14 cellular contexts compared by ENCODE assay signal in the genomic region with DNA sequence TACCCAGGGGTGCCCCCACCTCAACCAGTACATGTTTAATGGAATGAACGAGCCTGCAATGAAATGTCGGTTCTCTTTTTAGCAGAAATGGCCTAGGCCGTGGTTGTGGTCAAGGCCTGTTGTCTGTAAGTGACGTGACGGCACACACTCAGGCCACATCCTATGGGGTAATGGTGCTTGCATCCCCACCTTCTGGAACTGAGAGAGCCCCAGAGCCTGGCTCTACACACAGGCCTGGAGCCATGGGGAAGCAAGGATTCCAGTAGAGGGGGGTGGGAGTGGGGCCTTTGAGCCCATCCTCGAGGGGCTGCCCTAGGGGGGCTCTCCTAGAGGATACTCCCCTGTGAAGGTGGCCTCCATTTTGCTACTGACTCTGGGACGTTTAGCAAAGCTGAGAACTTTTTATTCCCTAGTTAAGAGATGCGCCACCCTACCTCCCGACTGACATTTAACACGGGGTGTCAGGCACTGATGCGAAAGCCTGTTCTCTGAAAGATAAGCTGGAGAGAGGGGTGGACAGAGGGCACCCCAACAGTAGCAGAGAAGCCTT. TPM values are rescaled to one million over a fixed set of nuclear protein-coding genes. Genes with fewer than 3 reads are reported as not detected.
A peak's percentile ranks its signal among the peaks of the same experiment; 100 is the strongest.
DNase-seq lines count a peak whose midpoint lies in the region; ATAC-seq and TF ChIP-seq lines count a peak whose summit lies in the region.
"Had no signal": no experiment of that assay in that cellular context is flagged by ENCODE, and none has a peak within 500 bp of the region (broad histone marks: within the 10 kb centered on the region; RNA-seq: fewer than 3 reads in every experiment).

No MANE protein-coding gene starts in this region.

- intact Hi-C loops in activated CD4-positive, alpha-beta memory T cell treated with anti-CD3 and anti-CD28 coated beads for 36 hours (cut with micrococcal nuclease), result no loop called here

- no peaks in the 10 kb centered on the region for H3K36me3 Mint-ChIP-seq in activated CD4-positive, alpha-beta memory T cell treated with anti-CD3 and anti-CD28 coated beads, Interleukin-2, amount 10 ng/mL, durations not matched to agents 7 days and 5 days (ENCODE audit: low read depth)
- H3K36me3 Mint-ChIP-seq in activated CD4-positive, alpha-beta memory T cell treated with anti-CD3 and anti-CD28 coated beads for 36 hours, result no peaks in the 10 kb centered on the region
- H3K36me3 Mint-ChIP-seq in chondrocyte (ENCODE audit: low read depth), result peaks cover 2% of the 10 kb centered on the region
- H3K36me3 Mint-ChIP-seq in stimulated activated memory B cell treated with anti-CD40 and anti-IgM and Interleukin-4, amounts not matched to agents 10 μg/mL and 1 μg/mL and 100 μg/mL, for 72 hours, result peaks cover 11% of the 10 kb centered on the region

- H3K9me3 Mint-ChIP-seq in activated CD4-positive, alpha-beta memory T cell treated with anti-CD3 and anti-CD28 coated beads, Interleukin-2, amount 10 ng/mL, durations not matched to agents 7 days and 5 days, result peaks cover 2% of the 10 kb centered on the region
- peaks cover 2% of the 10 kb centered on the region for H3K9me3 Mint-ChIP-seq in activated CD4-positive, alpha-beta memory T cell treated with anti-CD3 and anti-CD28 coated beads for 36 hours
- H3K9me3 Mint-ChIP-seq in chondrocyte (ENCODE audit: low read depth), result no peaks in the 10 kb centered on the region
- H3K9me3 Mint-ChIP-seq in stimulated activated memory B cell treated with anti-CD40 and anti-IgM and Interleukin-4, amounts not matched to agents 10 μg/mL and 1 μg/mL and 100 μg/mL, for 72 hours, result peaks cover 5% of the 10 kb centered on the region

- H3K4me3 Mint-ChIP-seq in activated CD4-positive, alpha-beta memory T cell treated with anti-CD3 and anti-CD28 coated beads, Interleukin-2, amount 10 ng/mL, durations not matched to agents 7 days and 5 days, result no peak overlapping the region
- H3K4me3 Mint-ChIP-seq in activated CD4-positive, alpha-beta memory T cell treated with anti-CD3 and anti-CD28 coated beads for 36 hours, result no peak overlapping the region
- H3K4me3 Mint-ChIP-seq in chondrocyte (ENCODE audit: unreplicated experiment), result no peak overlapping the region
- H3K4me3 Mint-ChIP-seq in stimulated activated memory B cell treated with anti-CD40 and anti-IgM and Interleukin-4, amounts not matched to agents 10 μg/mL and 1 μg/mL and 100 μg/mL, for 72 hours, result no peak overlapping the region

- H3K27ac Mint-ChIP-seq in activated CD4-positive, alpha-beta memory T cell treated with anti-CD3 and anti-CD28 coated beads, Interleukin-2, amount 10 ng/mL, durations not matched to agents 7 days and 5 days, result no peak overlapping the region
- no peak overlapping the region for H3K27ac Mint-ChIP-seq in activated CD4-positive, alpha-beta memory T cell treated with anti-CD3 and anti-CD28 coated beads for 36 hours
- no peak overlapping the region for H3K27ac Mint-ChIP-seq in chondrocyte (ENCODE audit: unreplicated experiment)
- H3K27ac Mint-ChIP-seq in stimulated activated memory B cell treated with anti-CD40 and anti-IgM and Interleukin-4, amounts not matched to agents 10 μg/mL and 1 μg/mL and 100 μg/mL, for 72 hours, result no peak overlapping the region

- no peaks in the 10 kb centered on the region for H3K9me3 ChIP-seq in KOPT-K1 (ENCODE audit: insufficient read depth, low read length, poor library complexity, severe bottlenecking)
- H3K9me3 ChIP-seq: A549, HAP-1, tibial nerve had no signal

- POLR2A ChIA-PET in activated CD4-positive, alpha-beta memory T cell treated with anti-CD3 and anti-CD28 coated beads, Interleukin-2, amount 10 ng/mL, durations not matched to agents 7 days and 5 days (lab: Charles Lee), result interaction anchor here (1.2 kb wide), 1 partner anchor 15 kb away, joined by 3 read pairs; no protein-coding TSS in a partner anchor
- POLR2A ChIA-PET in activated CD4-positive, alpha-beta memory T cell treated with anti-CD3 and anti-CD28 coated beads for 36 hours (lab: Charles Lee), result no interaction called here

- peaks cover 19% of the 10 kb centered on the region for H3K4me1 Mint-ChIP-seq in activated CD4-positive, alpha-beta memory T cell treated with anti-CD3 and anti-CD28 coated beads, Interleukin-2, amount 10 ng/mL, durations not matched to agents 7 days and 5 days
- H3K4me1 Mint-ChIP-seq in activated CD4-positive, alpha-beta memory T cell treated with anti-CD3 and anti-CD28 coated beads for 36 hours (ENCODE audit: low read depth), result peaks cover 5% of the 10 kb centered on the region
- H3K4me1 Mint-ChIP-seq in chondrocyte (ENCODE audit: low read depth), result peaks cover 8% of the 10 kb centered on the region
- H3K4me1 Mint-ChIP-seq in stimulated activated memory B cell treated with anti-CD40 and anti-IgM and Interleukin-4, amounts not matched to agents 10 μg/mL and 1 μg/mL and 100 μg/mL, for 72 hours, result peaks cover 35% of the 10 kb centered on the region

- peak overlapping the region; percentile 94 for H3K27ac ChIP-seq in KOPT-K1 (ENCODE audit: low read depth, low read length, poor library complexity, severe bottlenecking)
- H3K27ac ChIP-seq: tibial nerve had no signal

- CTCF ChIA-PET in activated CD4-positive, alpha-beta memory T cell treated with anti-CD3 and anti-CD28 coated beads, Interleukin-2, amount 10 ng/mL, durations not matched to agents 7 days and 5 days (lab: Charles Lee), result interaction anchor here (1.0 kb wide), 1 partner anchor 18 kb away, joined by 3 read pairs; no protein-coding TSS in a partner anchor
- CTCF ChIA-PET in activated CD4-positive, alpha-beta memory T cell treated with anti-CD3 and anti-CD28 coated beads for 36 hours (lab: Charles Lee), result no interaction called here

- peak; percentile 42 for ATAC-seq in stimulated activated memory B cell treated with anti-CD40 and anti-IgM and Interleukin-4, amounts not matched to agents 10 μg/mL and 1 μg/mL and 100 μg/mL, for 72 hours
- ATAC-seq in GM18519 (IDR thresholded peaks at IDR 0.05; ENCODE audit: low FRiP score, unreplicated experiment), result no peak
- ATAC-seq: A549 had no signal

- H3K36me3 ChIP-seq in KOPT-K1 (ENCODE audit: insufficient read depth, low read length), result peaks cover 7% of the 10 kb centered on the region; the same call in 1 of the 2 replicates
- H3K36me3 ChIP-seq: HAP-1, tibial nerve had no signal

- TF ChIP-seq CTCF in chondrocyte (IDR thresholded peaks at IDR 0.05), result no peak

- H3K27me3 Mint-ChIP-seq in activated CD4-positive, alpha-beta memory T cell treated with anti-CD3 and anti-CD28 coated beads, Interleukin-2, amount 10 ng/mL, durations not matched to agents 7 days and 5 days, result peaks cover 13% of the 10 kb centered on the region
- no peaks in the 10 kb centered on the region for H3K27me3 Mint-ChIP-seq in activated CD4-positive, alpha-beta memory T cell treated with anti-CD3 and anti-CD28 coated beads for 36 hours
- no peaks in the 10 kb centered on the region for H3K27me3 Mint-ChIP-seq in chondrocyte (ENCODE audit: low read depth)
- no peaks in the 10 kb centered on the region for H3K27me3 Mint-ChIP-seq in stimulated activated memory B cell treated with anti-CD40 and anti-IgM and Interleukin-4, amounts not matched to agents 10 μg/mL and 1 μg/mL and 100 μg/mL, for 72 hours

- peak; percentile 29 for DNase-seq in activated CD4-positive, alpha-beta memory T cell treated with anti-CD3 and anti-CD28 coated beads, Interleukin-2, amount 10 ng/mL, durations not matched to agents 7 days and 5 days
- DNase-seq in activated CD4-positive, alpha-beta memory T cell treated with anti-CD3 and anti-CD28 coated beads for 36 hours, result no peak
- peak; percentile 46 for DNase-seq in chondrocyte (ENCODE audit: low spot score)
- no peak for DNase-seq in activated CD8-positive, alpha-beta memory T cell treated with anti-CD3 and anti-CD28 coated beads for 24 hours
- DNase-seq in stimulated activated CD4-positive, alpha-beta T cell treated with anti-CD3 and anti-CD28 coated beads, Interleukin-4, amount 100 ng/mL, for 24 hours, result no peak
- DNase-seq: NCI-H1048, NCI-H446, T1000 had no signal

RNA-seq across cellular contexts. Expression of a gene that starts 6.6 kb away (rescaled TPM):
- 10 to 100 TPM; 29.3 to 31.5 TPM for total RNA-seq in activated CD4-positive, alpha-beta memory T cell treated with anti-CD3 and anti-CD28 coated beads, Interleukin-2, amount 10 ng/mL, durations not matched to agents 7 days and 5 days
- total RNA-seq in activated CD4-positive, alpha-beta memory T cell treated with anti-CD3 and anti-CD28 coated beads for 36 hours, result 10 to 100 TPM; 17.5 to 18.8 TPM
- 18.8 to 24.2 TPM (median 20.2 TPM) in 3 replicates for total RNA-seq in chondrocyte

Comparison
In these comparisons a context has a peak if more than half of its experiments do, and no peak if none do; other contexts are left out.
1. DNase-seq: peak in activated CD4-positive, alpha-beta memory T cell treated with anti-CD3 and anti-CD28 coated beads, Interleukin-2, amount 10 ng/mL, durations not matched to agents 7 days and 5 days (single experiment) and chondrocyte (single experiment); none in activated CD4-positive, alpha-beta memory T cell treated with anti-CD3 and anti-CD28 coated beads for 36 hours (single experiment), activated CD8-positive, alpha-beta memory T cell treated with anti-CD3 and anti-CD28 coated beads for 24 hours (single experiment) and stimulated activated CD4-positive, alpha-beta T cell treated with anti-CD3 and anti-CD28 coated beads, Interleukin-4, amount 100 ng/mL, for 24 hours (single experiment).